1 cellular context compared by ENCODE assay signal in genomic region chr5:177511796-177512675, GRCh38.
TF ChIP-seq lines count a peak whose summit lies in the region.

No MANE protein-coding gene starts in this region.

TF ChIP-seq in H1, 55 proteins besides CTCF, POLR2A, EP300 and RAD21:
- TF ChIP-seq SP1 (IDR thresholded peaks at IDR 0.05; ENCODE audit: low read depth, low read length) (no peak), CBX5 (IDR thresholded peaks at IDR 0.05; ENCODE audit: low read depth, low read length) (no peak), SP4 (IDR thresholded peaks at IDR 0.05; ENCODE audit: low read length) (no peak)
TF ChIP-seq in H1: peak in this region for 0.
